Comparison of ENCODE assay signal across 8 cellular contexts in the genomic region with DNA sequence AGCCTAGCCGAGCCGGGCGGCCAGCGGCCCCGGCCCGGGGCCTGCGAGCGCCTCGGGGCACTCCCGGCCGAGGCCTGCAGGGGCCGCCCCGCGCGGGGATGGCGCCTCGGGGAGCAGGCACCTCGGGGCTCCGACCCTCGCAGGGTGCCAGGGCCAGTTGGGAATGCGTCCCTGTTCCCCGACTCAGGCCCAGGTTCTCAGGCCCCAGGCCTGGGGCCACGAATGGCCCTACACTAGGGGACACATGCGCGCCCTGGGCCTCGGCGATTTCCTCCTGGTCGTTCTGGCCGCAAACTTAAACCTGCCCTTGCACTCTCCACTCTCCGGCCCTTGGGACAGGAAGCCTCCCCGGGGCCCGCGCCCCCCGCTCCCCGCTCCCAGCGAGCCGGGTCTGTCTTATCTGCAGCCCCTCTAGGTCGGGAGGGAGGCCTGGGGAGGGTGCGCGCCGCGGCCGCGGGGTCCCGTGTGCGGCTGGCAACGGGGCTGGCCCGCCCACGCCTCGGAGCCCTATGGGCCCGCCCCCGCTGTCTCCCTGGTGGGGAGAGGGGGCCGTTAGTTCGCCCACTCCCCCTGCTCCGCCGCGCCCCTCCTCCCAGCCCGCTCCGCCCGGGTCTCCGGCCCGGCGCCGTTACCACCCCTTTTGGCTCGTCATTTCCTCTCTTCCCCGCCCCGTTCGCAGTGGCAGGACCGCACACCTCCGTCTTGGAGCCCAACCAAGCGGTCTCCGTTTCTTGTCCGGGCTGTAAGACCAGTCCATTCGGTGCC. TPM values are rescaled to one million over a fixed set of nuclear protein-coding genes. Genes with fewer than 3 reads are reported as not detected.
DNase-seq lines count a peak whose midpoint lies in the region; ATAC-seq and TF ChIP-seq lines count a peak whose summit lies in the region.

No MANE protein-coding gene starts in this region.

- DNase-seq in HFF-Myc (ENCODE audit: extremely low read depth, low read depth) (no peak), NCI-H1092 (lab: John Stamatoyannopoulos, UW) (peak; percentile 74), SW 1271 (lab: John Stamatoyannopoulos, UW) (peak; percentile 58 to 81), cardiac septum (ENCODE audit: low spot score) (peak; percentile 95), posterior cingulate gyrus (peak; percentile 42 to 95 (median 68)), type B pancreatic cell (ENCODE audit: extremely low spot score, unreplicated experiment) (peak; percentile 93)
- DNase-seq in activated naive CD8-positive, alpha-beta T cell treated with anti-CD3 and anti-CD28 coated beads, Interleukin-2, amount 50 U/mL, for 24 hours, result peak; percentile 84

- H3K4me3 Mint-ChIP-seq in activated naive CD8-positive, alpha-beta T cell treated with anti-CD3 and anti-CD28 coated beads, Interleukin-2, amount 50 U/mL, for 24 hours, result peak overlapping the region; percentile 93
- H3K4me3 Mint-ChIP-seq in type B pancreatic cell, result peak overlapping the region; percentile 91

- peak; percentile 12 for ATAC-seq in activated naive CD8-positive, alpha-beta T cell treated with anti-CD3 and anti-CD28 coated beads, Interleukin-2, amount 50 U/mL, for 24 hours

- H3K27me3 Mint-ChIP-seq in activated naive CD8-positive, alpha-beta T cell treated with anti-CD3 and anti-CD28 coated beads, Interleukin-2, amount 50 U/mL, for 24 hours, result no peaks in the 10 kb centered on the region
- H3K27me3 Mint-ChIP-seq in type B pancreatic cell, result no peaks in the 10 kb centered on the region

- H3K4me3 ChIP-seq in GM08714 (ENCODE audit: low read length), result peak overlapping the region; percentile 97
- H3K4me3 ChIP-seq in HFF-Myc (replicated peaks; ENCODE audit: low read depth, low read length), result peak overlapping the region; percentile 85

- TF ChIP-seq CTCF in HFF-Myc (IDR thresholded peaks at IDR 0.05; ENCODE audit: low read depth, low read length, missing control alignments) (no peak), type B pancreatic cell (conservative IDR thresholded peaks at IDR 0.05) (peak; percentile 71)

- no peaks in the 10 kb centered on the region for H3K9me3 Mint-ChIP-seq in activated naive CD8-positive, alpha-beta T cell treated with anti-CD3 and anti-CD28 coated beads, Interleukin-2, amount 50 U/mL, for 24 hours
- H3K9me3 Mint-ChIP-seq in type B pancreatic cell, result no peaks in the 10 kb centered on the region

- peaks cover 63% of the 10 kb centered on the region for H3K4me1 Mint-ChIP-seq in activated naive CD8-positive, alpha-beta T cell treated with anti-CD3 and anti-CD28 coated beads, Interleukin-2, amount 50 U/mL, for 24 hours
- peaks cover 19% of the 10 kb centered on the region for H3K4me1 Mint-ChIP-seq in type B pancreatic cell (ENCODE audit: unreplicated experiment)

- peak overlapping the region; percentile 90 for H3K27ac Mint-ChIP-seq in activated naive CD8-positive, alpha-beta T cell treated with anti-CD3 and anti-CD28 coated beads, Interleukin-2, amount 50 U/mL, for 24 hours
- peak overlapping the region; percentile 99 for H3K27ac Mint-ChIP-seq in type B pancreatic cell

- intact Hi-C loops in cardiac septum (cut with DNase I), result no loop called here
- intact Hi-C loops in posterior cingulate gyrus (cut with DNase I), result loop anchor here (5.0 kb wide), 1 partner anchor 474 kb away; a partner anchor contains a TSS

- H3K36me3 Mint-ChIP-seq in activated naive CD8-positive, alpha-beta T cell treated with anti-CD3 and anti-CD28 coated beads, Interleukin-2, amount 50 U/mL, for 24 hours (ENCODE audit: low read depth), result peaks cover 27% of the 10 kb centered on the region
- H3K36me3 Mint-ChIP-seq in type B pancreatic cell, result peaks cover 3% of the 10 kb centered on the region

RNA-seq across cellular contexts. Expression of a gene that starts 0.6 kb away (rescaled TPM):
- total RNA-seq in cardiac septum, result 12.9 TPM
- total RNA-seq in type B pancreatic cell (ENCODE audit: low replicate concordance), result 31.4 and 40.4 TPM in 2 replicates

RNA-seq across cellular contexts. Expression of a gene that starts 1.2 kb away (rescaled TPM):
- total RNA-seq in cardiac septum, result 15.4 TPM
- total RNA-seq in type B pancreatic cell (ENCODE audit: low replicate concordance), result 30.7 and 33.7 TPM in 2 replicates

RNA-seq across cellular contexts. Expression of a gene that starts 20.4 kb away (rescaled TPM):
- total RNA-seq in cardiac septum (174 TPM), type B pancreatic cell (ENCODE audit: low replicate concordance) (0.64 and 1.5 TPM in 2 replicates)

RNA-seq across cellular contexts. Expression of a gene that starts 31.1 kb away (rescaled TPM):
- total RNA-seq in cardiac septum (not detected), type B pancreatic cell (ENCODE audit: low replicate concordance) (not detected in 2 replicates)

RNA-seq across cellular contexts. Expression of a gene that starts 34.4 kb away (rescaled TPM):
- total RNA-seq in cardiac septum (1.0 TPM), type B pancreatic cell (ENCODE audit: low replicate concordance) (3.1 and 5.1 TPM in 2 replicates)

Comparison
In these comparisons a context has a peak if more than half of its experiments do, and no peak if none do; other contexts are left out.
1. RNA of a gene that starts 20.4 kb away (total RNA-seq): 174 TPM in cardiac septum (single experiment); 0.64 to 1.5 TPM in type B pancreatic cell; every median in the first group is over 10 times any median in the second.